17 cellular contexts compared by ENCODE assay signal in genomic region chr16:22614271-22614947, GRCh38.
DNase-seq lines count a peak whose midpoint lies in the region; ATAC-seq and TF ChIP-seq lines count a peak whose summit lies in the region.
"Had no signal": no experiment of that assay in that cellular context is flagged by ENCODE, and none has a peak within 500 bp of the region (broad histone marks: within the 10 kb centered on the region; RNA-seq: fewer than 3 reads in every experiment).

No MANE protein-coding gene starts in this region.

- DNase-seq in Daoy (ENCODE audit: low read depth) = peak; percentile 31
- peak; percentile 67 to 69 for DNase-seq in PC-9
- peak; percentile 33 for DNase-seq in endodermal cell
- peak in 1 of 3 donors; percentile 82 for DNase-seq in mucosa of descending colon
- no peak for DNase-seq in HEK293T (ENCODE audit: extremely low spot score)
- DNase-seq in medulla oblongata (ENCODE audit: extremely low spot score) = no peak
- no peak for DNase-seq in nucleus accumbens (lab: John Stamatoyannopoulos, UW)
- DNase-seq in SW 1271 (lab: John Stamatoyannopoulos, UW) = no peak
- DNase-seq: activated effector memory CD4-positive, alpha-beta T cell treated with Interleukin-2 at 50 U/mL for 16 hours; anterior cingulate cortex; dorsolateral prefrontal cortex; IMR-90; midbrain; occipital lobe; stimulated activated naive B cell treated with anti-CD40 and anti-IgM and Interleukin-4, amounts not matched to agents 10 μg/mL and 1 μg/mL and 100 μg/mL, for 72 hours; upper lobe of left lung had no signal

- peaks cover 7% of the 10 kb centered on the region for H3K9me3 ChIP-seq in PC-9 (ENCODE audit: insufficient read depth, low read depth)
- H3K9me3 ChIP-seq in endodermal cell (ENCODE audit: control insufficient read depth, low read length) = peaks cover 8% of the 10 kb centered on the region
- no peaks in the 10 kb centered on the region for H3K9me3 ChIP-seq in mucosa of descending colon

- H3F3A ChIP-seq in PC-9 (ENCODE audit: insufficient read depth, low read depth) = peaks cover 4% of the 10 kb centered on the region; the same call in 1 of the 2 replicates

- no peak overlapping the region for H3K4me3 Mint-ChIP-seq in endodermal cell
- H3K4me3 Mint-ChIP-seq: stimulated activated naive B cell treated with anti-CD40 and anti-IgM and Interleukin-4, amounts not matched to agents 10 μg/mL and 1 μg/mL and 100 μg/mL, for 72 hours had no signal

- no peak overlapping the region for H3K27ac ChIP-seq in PC-9
- no peak overlapping the region for H3K27ac ChIP-seq in endodermal cell (ENCODE audit: low read depth, low read length)
- H3K27ac ChIP-seq: dorsolateral prefrontal cortex, SJSA1, upper lobe of left lung had no signal

- H3K4me3 ChIP-seq in PC-9 (no peak overlapping the region), endodermal cell (ENCODE audit: low read length) (no peak overlapping the region), mucosa of descending colon (no peak overlapping the region)
- H3K4me3 ChIP-seq: dorsolateral prefrontal cortex, SJSA1, upper lobe of left lung had no signal

- CTCF ChIA-PET in PC-9 (lab: Charles Lee) = no interaction called here
- CTCF ChIA-PET in HEK293T (lab: Yijun Ruan, JAX) = interaction anchor here (0.6 kb wide), 1 partner anchor 284 kb away, joined by 3 read pairs; no protein-coding TSS in a partner anchor

- no peaks in the 10 kb centered on the region for H3K79me2 ChIP-seq in PC-9 (ENCODE audit: low read depth)

- 94 to 97% methylated on average over 6 of the region's 6 CpGs for WGBS in endodermal cell (ENCODE audit: insufficient coverage in 1 of 2, insufficient read length in 1 of 2), 2 experiments

- peaks cover 9% of the 10 kb centered on the region for H3K9me3 Mint-ChIP-seq in endodermal cell

- intact Hi-C loops in PC-9 (cut with micrococcal nuclease; ENCODE audit: unreplicated experiment) (no loop called here), mucosa of descending colon (cut with DNase I, micrococcal nuclease) (no loop called here)

- POLR2A ChIA-PET in PC-9 (lab: Charles Lee; ENCODE audit: unreplicated experiment) = no interaction called here
- POLR2A ChIA-PET in HEK293T (lab: Yijun Ruan, JAX) = no interaction called here

- H3K27me3 Mint-ChIP-seq in endodermal cell (ENCODE audit: insufficient read depth) = peaks cover 9% of the 10 kb centered on the region

- no peak overlapping the region for H3K9ac ChIP-seq in endodermal cell (ENCODE audit: extremely low read depth, low read length, poor library complexity, severe bottlenecking)

- H3K4me1 ChIP-seq in PC-9 (replicated peaks; ENCODE audit: insufficient read depth) (0 out of 2 replicates have a peak, but pooled peaks cover 3% of the 10 kb centered on the region), endodermal cell (ENCODE audit: control insufficient read depth, insufficient read depth, low read length) (no peaks in the 10 kb centered on the region), mucosa of descending colon (ENCODE audit: low read depth) (no peaks in the 10 kb centered on the region)
- H3K4me1 ChIP-seq: SJSA1, upper lobe of left lung had no signal

- H2AFZ ChIP-seq in PC-9 = no peak overlapping the region

- H3K36me3 Mint-ChIP-seq in endodermal cell (ENCODE audit: low read depth) = no peaks in the 10 kb centered on the region
- H3K36me3 Mint-ChIP-seq: stimulated activated naive B cell treated with anti-CD40 and anti-IgM and Interleukin-4, amounts not matched to agents 10 μg/mL and 1 μg/mL and 100 μg/mL, for 72 hours had no signal

- no peak overlapping the region for H3K27ac Mint-ChIP-seq in endodermal cell
- H3K27ac Mint-ChIP-seq: stimulated activated naive B cell treated with anti-CD40 and anti-IgM and Interleukin-4, amounts not matched to agents 10 μg/mL and 1 μg/mL and 100 μg/mL, for 72 hours had no signal

- BruUV-seq in PC-9 (replicated peaks; lab: Mats Ljungman, UMichigan) = no TSS peak

- H3K4me1 Mint-ChIP-seq in endodermal cell = no peaks in the 10 kb centered on the region

- no peaks in the 10 kb centered on the region for H3K9me2 ChIP-seq in PC-9 (ENCODE audit: insufficient read depth)

- no peak overlapping the region for H3K4me2 ChIP-seq in PC-9

- H3K36me3 ChIP-seq in PC-9 (ENCODE audit: low read depth) (0 out of 2 replicates have a peak, but pooled peaks cover 4% of the 10 kb centered on the region), endodermal cell (ENCODE audit: control insufficient read depth, insufficient read depth, low read length) (no peaks in the 10 kb centered on the region), mucosa of descending colon (ENCODE audit: low read depth) (no peaks in the 10 kb centered on the region)
- H3K36me3 ChIP-seq: SJSA1, upper lobe of left lung had no signal

- TF ChIP-seq CTCF in PC-9 (conservative IDR thresholded peaks at IDR 0.05) = no peak
- TF ChIP-seq CTCF in endodermal cell (conservative IDR thresholded peaks at IDR 0.05) = no peak
- no peak for TF ChIP-seq CTCF in mucosa of descending colon (IDR thresholded peaks at IDR 0.05)

- peak; percentile 88 for ATAC-seq in mucosa of descending colon
- ATAC-seq: stimulated activated naive B cell treated with anti-CD40 and anti-IgM and Interleukin-4, amounts not matched to agents 10 μg/mL and 1 μg/mL and 100 μg/mL, for 72 hours had no signal

- H4K20me1 ChIP-seq in PC-9 (ENCODE audit: insufficient read depth) = no peaks in the 10 kb centered on the region

- H3K27me3 ChIP-seq in PC-9 (ENCODE audit: insufficient read depth, low read depth) = no peaks in the 10 kb centered on the region
- H3K27me3 ChIP-seq in endodermal cell (ENCODE audit: control insufficient read depth, insufficient read depth, low read length, poor library complexity, severe bottlenecking) = no peaks in the 10 kb centered on the region
- H3K27me3 ChIP-seq: dorsolateral prefrontal cortex, upper lobe of left lung had no signal

TF ChIP-seq in HEK293T, 16 proteins besides CTCF, POLR2A, EP300 and RAD21:
- TF ChIP-seq NFRKB (IDR thresholded peaks at IDR 0.05) (no peak), BHLHE40 (IDR thresholded peaks at IDR 0.05; ENCODE audit: borderline replicate concordance) (no peak), L3MBTL2 (conservative IDR thresholded peaks at IDR 0.05) (no peak), ZNF384 (IDR thresholded peaks at IDR 0.05) (no peak), ARNT (IDR thresholded peaks at IDR 0.05) (no peak), TARDBP (IDR thresholded peaks at IDR 0.05) (no peak), HDGF (IDR thresholded peaks at IDR 0.05; ENCODE audit: borderline replicate concordance) (no peak), LEF1 (IDR thresholded peaks at IDR 0.05; ENCODE audit: borderline replicate concordance) (no peak), SP1 (IDR thresholded peaks at IDR 0.05) (no peak), FOXM1 (IDR thresholded peaks at IDR 0.05; ENCODE audit: borderline replicate concordance) (no peak), ELF4 (IDR thresholded peaks at IDR 0.05) (no peak), PKNOX1 (IDR thresholded peaks at IDR 0.05) (no peak), FOXK2 (IDR thresholded peaks at IDR 0.05) (no peak), SUZ12 (IDR thresholded peaks at IDR 0.05) (no peak), FOXA1 (IDR thresholded peaks at IDR 0.05) (no peak), CTBP1 (IDR thresholded peaks at IDR 0.05; ENCODE audit: borderline replicate concordance) (no peak)

Comparison
In these comparisons a context has a peak if more than half of its experiments do, and no peak if none do; other contexts are left out.
1. DNase-seq: peak in Daoy (single experiment), PC-9 (2 of 2) and endodermal cell (single experiment); none in HEK293T (single experiment), medulla oblongata (single experiment), nucleus accumbens (0 of 56) and SW 1271 (0 of 2).